ENCODE assay signal across 8 cellular contexts in genomic region chr2:138829326-138829725, GRCh38. TPM values are rescaled to one million over a fixed set of nuclear protein-coding genes. Genes with fewer than 3 reads are reported as not detected.
DNase-seq lines count a peak whose midpoint lies in the region; ATAC-seq and TF ChIP-seq lines count a peak whose summit lies in the region.

No MANE protein-coding gene starts in this region.

- TF ChIP-seq CTCF in HFF-Myc (IDR thresholded peaks at IDR 0.05; ENCODE audit: low read depth, low read length, missing control alignments) = peak; percentile 36

- no peak overlapping the region for H3K27ac Mint-ChIP-seq in activated CD4-positive, alpha-beta T cell treated with anti-CD3 and anti-CD28 coated beads, Interleukin-2, amount 10 ng/mL, durations not matched to agents 24 days and 14 days
- no peak overlapping the region for H3K27ac Mint-ChIP-seq in stimulated activated naive B cell treated with anti-CD40 and anti-IgM and Interleukin-4, amounts not matched to agents 10 μg/mL and 1 μg/mL and 100 μg/mL, for 72 hours

- no peak for ATAC-seq in right cardiac atrium
- ATAC-seq in stimulated activated naive B cell treated with anti-CD40 and anti-IgM and Interleukin-4, amounts not matched to agents 10 μg/mL and 1 μg/mL and 100 μg/mL, for 72 hours (replicated peaks) = peak; percentile 75 to 77

- H3K9me3 Mint-ChIP-seq in activated CD4-positive, alpha-beta T cell treated with anti-CD3 and anti-CD28 coated beads, Interleukin-2, amount 10 ng/mL, durations not matched to agents 24 days and 14 days = no peaks in the 10 kb centered on the region
- no peaks in the 10 kb centered on the region for H3K9me3 Mint-ChIP-seq in stimulated activated naive B cell treated with anti-CD40 and anti-IgM and Interleukin-4, amounts not matched to agents 10 μg/mL and 1 μg/mL and 100 μg/mL, for 72 hours

- H3K36me3 Mint-ChIP-seq in activated CD4-positive, alpha-beta T cell treated with anti-CD3 and anti-CD28 coated beads, Interleukin-2, amount 10 ng/mL, durations not matched to agents 24 days and 14 days (ENCODE audit: low read depth) = no peaks in the 10 kb centered on the region
- no peaks in the 10 kb centered on the region for H3K36me3 Mint-ChIP-seq in stimulated activated naive B cell treated with anti-CD40 and anti-IgM and Interleukin-4, amounts not matched to agents 10 μg/mL and 1 μg/mL and 100 μg/mL, for 72 hours

- H3K27me3 Mint-ChIP-seq in activated CD4-positive, alpha-beta T cell treated with anti-CD3 and anti-CD28 coated beads, Interleukin-2, amount 10 ng/mL, durations not matched to agents 24 days and 14 days = no peaks in the 10 kb centered on the region
- peaks cover 6 to 18% of the 10 kb centered on the region in 2 donors for H3K27me3 Mint-ChIP-seq in stimulated activated naive B cell treated with anti-CD40 and anti-IgM and Interleukin-4, amounts not matched to agents 10 μg/mL and 1 μg/mL and 100 μg/mL, for 72 hours

- H3K27ac ChIP-seq in right cardiac atrium (ENCODE audit: low read length) = no peak overlapping the region

- H3K4me1 Mint-ChIP-seq in activated CD4-positive, alpha-beta T cell treated with anti-CD3 and anti-CD28 coated beads, Interleukin-2, amount 10 ng/mL, durations not matched to agents 24 days and 14 days = no peaks in the 10 kb centered on the region
- H3K4me1 Mint-ChIP-seq in stimulated activated naive B cell treated with anti-CD40 and anti-IgM and Interleukin-4, amounts not matched to agents 10 μg/mL and 1 μg/mL and 100 μg/mL, for 72 hours = no peaks in the 10 kb centered on the region

- H3K4me3 ChIP-seq in HFF-Myc (replicated peaks; ENCODE audit: low read depth, low read length) (no peak overlapping the region), right cardiac atrium (ENCODE audit: low read length) (no peak overlapping the region)

- WGBS in right cardiac atrium = 26% methylated on average over 2 of the region's 2 CpGs

- H3K4me3 Mint-ChIP-seq in activated CD4-positive, alpha-beta T cell treated with anti-CD3 and anti-CD28 coated beads, Interleukin-2, amount 10 ng/mL, durations not matched to agents 24 days and 14 days = no peak overlapping the region
- no peak overlapping the region for H3K4me3 Mint-ChIP-seq in stimulated activated naive B cell treated with anti-CD40 and anti-IgM and Interleukin-4, amounts not matched to agents 10 μg/mL and 1 μg/mL and 100 μg/mL, for 72 hours

- no peaks in the 10 kb centered on the region for H3K27me3 ChIP-seq in right cardiac atrium (ENCODE audit: control insufficient read depth, insufficient read depth)

- intact Hi-C loops in activated CD4-positive, alpha-beta T cell treated with anti-CD3 and anti-CD28 coated beads, Interleukin-2, amount 10 ng/mL, durations not matched to agents 24 days and 14 days (cut with micrococcal nuclease) = loop anchor here (5.0 kb wide), 1 partner anchor 882 kb away; no protein-coding TSS in a partner anchor
- intact Hi-C loops in right cardiac atrium (cut with DNase I) = loop anchor here (5.0 kb wide), 1 partner anchor 917 kb away; no protein-coding TSS in a partner anchor

- peak; percentile 67 for DNase-seq in activated effector memory CD4-positive, alpha-beta T cell treated with anti-CD3 and anti-CD28 coated beads, Interleukin-2, amount 50 U/mL, for 16 hours
- DNase-seq in activated effector memory CD4-positive, alpha-beta T cell treated with Interleukin-2 at 50 U/mL for 16 hours = no peak
- DNase-seq in HFF-Myc (ENCODE audit: extremely low read depth, low read depth) = no peak
- DNase-seq in NCI-H1930 (lab: John Stamatoyannopoulos, UW) = peak; percentile 3 to 51
- peak; percentile 59 for DNase-seq in activated CD4-positive, alpha-beta T cell treated with anti-CD3 and anti-CD28 coated beads, Interleukin-2, amount 10 ng/mL, durations not matched to agents 24 days and 14 days
- DNase-seq in right cardiac atrium = peak; percentile 21 to 58 (median 37)
- no peak for DNase-seq in stimulated activated naive B cell treated with anti-CD40 and anti-IgM and Interleukin-4, amounts not matched to agents 10 μg/mL and 1 μg/mL and 100 μg/mL, for 72 hours
- no peak for DNase-seq in NCI-H1048 (lab: John Stamatoyannopoulos, UW)

- H3K9me3 ChIP-seq in right cardiac atrium (ENCODE audit: control insufficient read depth, low read length) = no peaks in the 10 kb centered on the region

- no peaks in the 10 kb centered on the region for H3K4me1 ChIP-seq in right cardiac atrium (ENCODE audit: control insufficient read depth, insufficient read depth, low read length)

RNA-seq across cellular contexts. Expression of gene NXPH2, which starts 49.1 kb away (rescaled TPM):
- not detected in 2 replicates for total RNA-seq in activated CD4-positive, alpha-beta T cell treated with anti-CD3 and anti-CD28 coated beads, Interleukin-2, amount 10 ng/mL, durations not matched to agents 24 days and 14 days
- not detected for total RNA-seq in right cardiac atrium
- polyA plus RNA-seq in right cardiac atrium = not detected

Comparison
In these comparisons a context has a peak if more than half of its experiments do, and no peak if none do; other contexts are left out.
1. DNase-seq: peak in activated effector memory CD4-positive, alpha-beta T cell treated with anti-CD3 and anti-CD28 coated beads, Interleukin-2, amount 50 U/mL, for 16 hours (single experiment), NCI-H1930 (2 of 2), activated CD4-positive, alpha-beta T cell treated with anti-CD3 and anti-CD28 coated beads, Interleukin-2, amount 10 ng/mL, durations not matched to agents 24 days and 14 days (single experiment) and right cardiac atrium (3 of 3); none in activated effector memory CD4-positive, alpha-beta T cell treated with Interleukin-2 at 50 U/mL for 16 hours (single experiment), HFF-Myc (single experiment), stimulated activated naive B cell treated with anti-CD40 and anti-IgM and Interleukin-4, amounts not matched to agents 10 μg/mL and 1 μg/mL and 100 μg/mL, for 72 hours (single experiment) and NCI-H1048 (single experiment).
2. ATAC-seq: peak in stimulated activated naive B cell treated with anti-CD40 and anti-IgM and Interleukin-4, amounts not matched to agents 10 μg/mL and 1 μg/mL and 100 μg/mL, for 72 hours (2 of 2); none in right cardiac atrium (0 of 2).